In genomic region chr14:46661728-46662127, GRCh38 we compare ENCODE assay signal across 2 cellular contexts.
TF ChIP-seq lines count a peak whose summit lies in the region.

No MANE protein-coding gene starts in this region.

TF ChIP-seq in SK-N-SH, 30 proteins besides CTCF, POLR2A, EP300 and RAD21 (continued from another document):
- no peak for TF ChIP-seq TAF1 (IDR thresholded peaks at IDR 0.05; ENCODE audit: borderline replicate concordance, low read depth, low read length)
- no peak for TF ChIP-seq FOXJ3 (CRISPR knock-in tag; IDR thresholded peaks at IDR 0.05)
- no peak for TF ChIP-seq USF1 (IDR thresholded peaks at IDR 0.05; ENCODE audit: borderline replicate concordance, low read depth)

TF ChIP-seq in SK-N-SH treated with all-trans-retinoic acid at 6 μM for 48 hours, 23 proteins besides CTCF, POLR2A, EP300 and RAD21 (continued from another document):
- TF ChIP-seq TSHZ2 (CRISPR knock-in tag; IDR thresholded peaks at IDR 0.05) (no peak), PATZ1 (CRISPR knock-in tag; IDR thresholded peaks at IDR 0.05; ENCODE audit: borderline replicate concordance) (no peak), ZNF565 (CRISPR knock-in tag; conservative IDR thresholded peaks at IDR 0.05; ENCODE audit: low read depth) (no peak), CSRNP3 (CRISPR knock-in tag; IDR thresholded peaks at IDR 0.05) (no peak), ESRRG (CRISPR knock-in tag; IDR thresholded peaks at IDR 0.05) (no peak)
